33 cellular contexts compared by ENCODE assay signal in genomic region chr5:83815661-83816060, GRCh38.
"Had no signal": no experiment of that assay in that cellular context is flagged by ENCODE, and none has a peak within 500 bp of the region (broad histone marks: within the 10 kb centered on the region; RNA-seq: fewer than 3 reads in every experiment).

No MANE protein-coding gene starts in this region.

- DNase-seq: Karpas-422, Kasumi-1, MG63, MM.1S, MV-4-11, NCI-H1048, NCI-H1092, NCI-H1092 treated with DMSO at 0.1 percent for 48 hours, NCI-H1105, NCI-H1105 treated with DMSO at 0.1 percent for 48 hours, NCI-H1417, NCI-H1417 treated with DMSO at 0.1 percent for 48 hours, NCI-H1436, NCI-H1436 treated with DMSO at 0.1 percent for 48 hours, NCI-H146, NCI-H1694, NCI-H1694 treated with DMSO at 0.1 percent for 48 hours, NCI-H187, NCI-H187 treated with DMSO at 0.1 percent for 48 hours, NCI-H1930, NCI-H2029, NCI-H2029 treated with DMSO at 0.1 percent for 48 hours, NCI-H2081, NCI-H2081 treated with DMSO at 0.1 percent for 48 hours, NCI-H2107, NCI-H2171, NCI-H2171 treated with DMSO at 0.1 percent for 48 hours, NCI-H2227 treated with DMSO at 0.1 percent for 48 hours, NCI-H226, NCI-H345, NCI-H446, NCI-H446 treated with DMSO at 0.1 percent for 48 hours, NCI-H510A had no signal
